In the genomic region with DNA sequence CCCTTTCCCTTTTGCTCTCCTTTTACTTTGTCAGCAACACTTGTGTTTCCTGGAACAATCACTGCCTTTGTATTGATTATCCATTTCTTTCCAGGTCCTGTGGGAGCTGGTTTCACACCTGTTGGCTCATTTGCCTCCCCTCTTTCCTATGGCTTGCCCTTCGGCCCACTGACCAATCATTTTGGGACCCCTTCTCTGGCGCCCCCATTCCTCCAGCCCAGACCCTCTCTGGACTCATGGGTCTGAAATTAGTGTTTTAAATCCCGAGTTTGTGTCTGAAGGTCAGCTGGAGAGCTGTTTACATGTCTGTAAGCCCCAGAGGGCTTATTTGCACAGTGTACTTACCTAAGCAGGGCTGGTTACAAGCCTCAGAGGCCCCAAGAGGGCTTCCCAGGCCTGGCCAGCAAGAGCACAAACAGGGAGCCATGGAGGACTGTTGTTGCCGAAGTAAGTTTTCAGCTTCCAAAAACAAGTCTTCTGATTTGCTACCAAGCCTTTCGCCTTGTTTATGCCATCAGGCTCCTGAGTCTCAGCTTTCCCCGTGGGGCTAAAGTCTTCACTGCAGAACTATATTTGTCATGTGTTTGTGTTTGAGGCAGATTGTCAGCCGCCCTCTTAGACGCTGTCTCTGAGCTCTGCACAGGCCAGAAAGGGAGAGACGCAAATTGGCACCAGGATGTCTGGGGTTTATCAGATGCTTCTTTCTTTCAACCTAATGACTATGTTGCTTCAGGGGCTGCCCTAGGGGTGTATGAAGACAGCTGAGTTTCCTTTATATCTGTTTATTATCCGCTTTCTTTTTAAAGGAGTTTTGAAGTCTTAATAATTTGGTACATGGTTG, we compare ENCODE assay signal across 1 cellular context.
TF ChIP-seq lines count a peak whose summit lies in the region.

No MANE protein-coding gene starts in this region.

TF ChIP-seq in SK-N-SH treated with all-trans-retinoic acid at 6 μM for 48 hours, 23 proteins besides CTCF, POLR2A, EP300 and RAD21 (continued from another document):
- TF ChIP-seq, protein P1, sequence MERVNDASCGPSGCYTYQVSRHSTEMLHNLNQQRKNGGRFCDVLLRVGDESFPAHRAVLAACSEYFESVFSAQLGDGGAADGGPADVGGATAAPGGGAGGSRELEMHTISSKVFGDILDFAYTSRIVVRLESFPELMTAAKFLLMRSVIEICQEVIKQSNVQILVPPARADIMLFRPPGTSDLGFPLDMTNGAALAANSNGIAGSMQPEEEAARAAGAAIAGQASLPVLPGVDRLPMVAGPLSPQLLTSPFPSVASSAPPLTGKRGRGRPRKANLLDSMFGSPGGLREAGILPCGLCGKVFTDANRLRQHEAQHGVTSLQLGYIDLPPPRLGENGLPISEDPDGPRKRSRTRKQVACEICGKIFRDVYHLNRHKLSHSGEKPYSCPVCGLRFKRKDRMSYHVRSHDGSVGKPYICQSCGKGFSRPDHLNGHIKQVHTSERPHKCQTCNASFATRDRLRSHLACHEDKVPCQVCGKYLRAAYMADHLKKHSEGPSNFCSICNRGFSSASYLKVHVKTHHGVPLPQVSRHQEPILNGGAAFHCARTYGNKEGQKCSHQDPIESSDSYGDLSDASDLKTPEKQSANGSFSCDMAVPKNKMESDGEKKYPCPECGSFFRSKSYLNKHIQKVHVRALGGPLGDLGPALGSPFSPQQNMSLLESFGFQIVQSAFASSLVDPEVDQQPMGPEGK (CRISPR knock-in tag; IDR thresholded peaks at IDR 0.05; ENCODE audit: borderline replicate concordance): no peak
- TF ChIP-seq RARB (CRISPR knock-in tag; IDR thresholded peaks at IDR 0.05) (no peak), ZNF565 (CRISPR knock-in tag; conservative IDR thresholded peaks at IDR 0.05; ENCODE audit: low read depth) (no peak)
